In genomic region chr5:12320331-12320730, GRCh38 we compare ENCODE assay signal across 26 cellular contexts.
"Had no signal": no experiment of that assay in that cellular context is flagged by ENCODE, and none has a peak within 500 bp of the region (broad histone marks: within the 10 kb centered on the region; RNA-seq: fewer than 3 reads in every experiment).

No MANE protein-coding gene starts in this region.

- H3K36me3 ChIP-seq: brain microvascular endothelial cell had no signal

- ATAC-seq: activated CD8-positive, alpha-beta T cell treated with anti-CD3 and anti-CD28 coated beads for 36 hours; activated T-cell treated with anti-CD3 and anti-CD28 coated beads, Interleukin-2, amount 50 U/mL, for 72 hours; Panc1; Right ventricle myocardium inferior; T-cell had no signal

- H3K27me3 ChIP-seq: brain microvascular endothelial cell had no signal

- H3K4me3 ChIP-seq: SK-N-MC had no signal

- H3K27ac ChIP-seq: brain microvascular endothelial cell, SK-N-MC had no signal

- DNase-seq: activated CD4-positive, alpha-beta T cell treated with anti-CD3 and anti-CD28 coated beads for 4 hours; activated CD8-positive, alpha-beta memory T cell treated with anti-CD3 and anti-CD28 coated beads, Interleukin-2, amount 50 U/mL, for 4 hours; activated CD8-positive, alpha-beta T cell treated with anti-CD3 and anti-CD28 coated beads for 36 hours; activated gamma-delta T cell treated with Interleukin-2 at 50 U/mL for 16 hours; activated naive CD4-positive, alpha-beta T cell treated with anti-CD3 and anti-CD28 coated beads, Interleukin-2, amount 10 ng/mL, durations not matched to agents 7 days and 5 days; activated naive CD8-positive, alpha-beta T cell treated with anti-CD3 and anti-CD28 coated beads for 36 hours; activated T-cell treated with anti-CD3 and anti-CD28 coated beads, Interleukin-2, amount 50 U/mL, for 72 hours; brain microvascular endothelial cell; caudate nucleus; Kasumi-1; NCI-H1092 treated with DMSO at 0.1 percent for 48 hours; NCI-H1417 treated with DMSO at 0.1 percent for 48 hours; NCI-H1694; NCI-H2029; NCI-H2107; NCI-H2171 treated with DMSO at 0.1 percent for 48 hours; NCI-H226; NCI-H526 treated with DMSO at 0.1 percent for 48 hours; NCI-H82; RPMI8226; T-cell; T-helper 2 cell; T1000 had no signal
